Comparison of ENCODE assay signal across 8 cellular contexts in genomic region chr11:46242462-46242960, GRCh38. TPM values are rescaled to one million over a fixed set of nuclear protein-coding genes. Genes with fewer than 3 reads are reported as not detected.
DNase-seq lines count a peak whose midpoint lies in the region; ATAC-seq, FAIRE-seq and TF ChIP-seq lines count a peak whose summit lies in the region.

No MANE protein-coding gene starts in this region.

- TF ChIP-seq CTCF in activated CD8-positive, alpha-beta T cell treated with anti-CD3 and anti-CD28 coated beads for 36 hours (IDR thresholded peaks at IDR 0.05), result no peak

- peak overlapping the region; percentile 92 for H3K9ac ChIP-seq in iPS-15b (ENCODE audit: low read depth, low read length)

- peaks cover 7% of the 10 kb centered on the region for H3K27me3 ChIP-seq in iPS-15b (ENCODE audit: control insufficient read depth, insufficient read depth, low read length)

- H3K4me3 Mint-ChIP-seq in T-helper 2 cell treated with Interferon-gamma antibody and Interleukin-4, amounts not matched to agents 5 μg/mL and 100 μg/mL, for 36 hours, result peak overlapping the region; percentile 84
- peak overlapping the region; percentile 91 for H3K4me3 Mint-ChIP-seq in activated CD8-positive, alpha-beta T cell treated with anti-CD3 and anti-CD28 coated beads for 36 hours
- H3K4me3 Mint-ChIP-seq in stimulated activated memory B cell treated with anti-CD40 and anti-IgM and Interleukin-4, amounts not matched to agents 10 μg/mL and 1 μg/mL and 100 μg/mL, for 72 hours, result peak overlapping the region; percentile 78

- intact Hi-C loops in activated CD8-positive, alpha-beta T cell treated with anti-CD3 and anti-CD28 coated beads for 36 hours (cut with micrococcal nuclease), result no loop called here

- H3K27me3 Mint-ChIP-seq in T-helper 2 cell treated with Interferon-gamma antibody and Interleukin-4, amounts not matched to agents 5 μg/mL and 100 μg/mL, for 36 hours (ENCODE audit: low read depth), result peaks cover 2% of the 10 kb centered on the region
- peaks cover 2% of the 10 kb centered on the region for H3K27me3 Mint-ChIP-seq in activated CD8-positive, alpha-beta T cell treated with anti-CD3 and anti-CD28 coated beads for 36 hours
- H3K27me3 Mint-ChIP-seq in stimulated activated memory B cell treated with anti-CD40 and anti-IgM and Interleukin-4, amounts not matched to agents 10 μg/mL and 1 μg/mL and 100 μg/mL, for 72 hours, result peaks cover 50% of the 10 kb centered on the region

- H3K27ac Mint-ChIP-seq in T-helper 2 cell treated with Interferon-gamma antibody and Interleukin-4, amounts not matched to agents 5 μg/mL and 100 μg/mL, for 36 hours, result peak overlapping the region; percentile 75
- H3K27ac Mint-ChIP-seq in activated CD8-positive, alpha-beta T cell treated with anti-CD3 and anti-CD28 coated beads for 36 hours, result peak overlapping the region; percentile 93
- H3K27ac Mint-ChIP-seq in stimulated activated memory B cell treated with anti-CD40 and anti-IgM and Interleukin-4, amounts not matched to agents 10 μg/mL and 1 μg/mL and 100 μg/mL, for 72 hours, result no peak overlapping the region

- no peak for DNase-seq in T-helper 2 cell treated with Interferon-gamma antibody and Interleukin-4, amounts not matched to agents 5 μg/mL and 100 μg/mL, for 36 hours (ENCODE audit: low spot score)
- no peak for DNase-seq in T-helper 2 cell
- DNase-seq in activated CD8-positive, alpha-beta T cell treated with anti-CD3 and anti-CD28 coated beads for 36 hours, result peak; percentile 12
- no peak for DNase-seq in HTR-8/SVneo (ENCODE audit: insufficient read length, low spot score)

- no peaks in the 10 kb centered on the region for H3K36me3 ChIP-seq in iPS-15b (ENCODE audit: control insufficient read depth, insufficient read depth, low read length)

- POLR2A ChIA-PET in activated CD8-positive, alpha-beta T cell treated with anti-CD3 and anti-CD28 coated beads for 36 hours (lab: Charles Lee), result interaction anchor here (0.8 to 1.7 kb wide), 10 partner anchors 43 to 438 kb away, joined by 3 to 7 read pairs (median 4); partner anchors contain the start of gene SLC35C1

- H3K4me3 ChIP-seq in iPS-15b (ENCODE audit: low read depth, low read length), result peak overlapping the region; percentile 77

- peaks cover 13% of the 10 kb centered on the region for H3K4me1 ChIP-seq in iPS-15b (ENCODE audit: control insufficient read depth, insufficient read depth, low read length)

- H3K9me3 Mint-ChIP-seq in T-helper 2 cell treated with Interferon-gamma antibody and Interleukin-4, amounts not matched to agents 5 μg/mL and 100 μg/mL, for 36 hours, result no peaks in the 10 kb centered on the region
- H3K9me3 Mint-ChIP-seq in activated CD8-positive, alpha-beta T cell treated with anti-CD3 and anti-CD28 coated beads for 36 hours, result no peaks in the 10 kb centered on the region
- H3K9me3 Mint-ChIP-seq in stimulated activated memory B cell treated with anti-CD40 and anti-IgM and Interleukin-4, amounts not matched to agents 10 μg/mL and 1 μg/mL and 100 μg/mL, for 72 hours, result no peaks in the 10 kb centered on the region

- peaks cover 30% of the 10 kb centered on the region for H3K4me1 Mint-ChIP-seq in T-helper 2 cell treated with Interferon-gamma antibody and Interleukin-4, amounts not matched to agents 5 μg/mL and 100 μg/mL, for 36 hours (ENCODE audit: low read depth)
- H3K4me1 Mint-ChIP-seq in activated CD8-positive, alpha-beta T cell treated with anti-CD3 and anti-CD28 coated beads for 36 hours (ENCODE audit: low read depth), result peaks cover 26% of the 10 kb centered on the region
- peaks cover 20% of the 10 kb centered on the region for H3K4me1 Mint-ChIP-seq in stimulated activated memory B cell treated with anti-CD40 and anti-IgM and Interleukin-4, amounts not matched to agents 10 μg/mL and 1 μg/mL and 100 μg/mL, for 72 hours

- FAIRE-seq in HTR-8/SVneo (lab: Jason Lieb, UNC), result no peak

- CTCF ChIA-PET in activated CD8-positive, alpha-beta T cell treated with anti-CD3 and anti-CD28 coated beads for 36 hours (lab: Charles Lee), result interaction anchor here (0.7 to 9.6 kb wide), 15 partner anchors 17 to 370 kb away, joined by 3 to 382 read pairs (median 5); no protein-coding TSS in a partner anchor

- H3K36me3 Mint-ChIP-seq in T-helper 2 cell treated with Interferon-gamma antibody and Interleukin-4, amounts not matched to agents 5 μg/mL and 100 μg/mL, for 36 hours (ENCODE audit: low read depth), result no peaks in the 10 kb centered on the region
- no peaks in the 10 kb centered on the region for H3K36me3 Mint-ChIP-seq in activated CD8-positive, alpha-beta T cell treated with anti-CD3 and anti-CD28 coated beads for 36 hours (ENCODE audit: low read depth)
- H3K36me3 Mint-ChIP-seq in stimulated activated memory B cell treated with anti-CD40 and anti-IgM and Interleukin-4, amounts not matched to agents 10 μg/mL and 1 μg/mL and 100 μg/mL, for 72 hours, result no peaks in the 10 kb centered on the region

- no peak for ATAC-seq in activated CD8-positive, alpha-beta T cell treated with anti-CD3 and anti-CD28 coated beads for 36 hours
- ATAC-seq in stimulated activated memory B cell treated with anti-CD40 and anti-IgM and Interleukin-4, amounts not matched to agents 10 μg/mL and 1 μg/mL and 100 μg/mL, for 72 hours, result no peak
- ATAC-seq in HG03097 (IDR thresholded peaks at IDR 0.05; ENCODE audit: low FRiP score, unreplicated experiment) (no peak), HG02678 (IDR thresholded peaks at IDR 0.05; ENCODE audit: unreplicated experiment) (no peak)

- no peaks in the 10 kb centered on the region for H3K9me3 ChIP-seq in iPS-15b (ENCODE audit: control insufficient read depth, insufficient read depth, low read length)

RNA-seq across cellular contexts. Expression of gene CREB3L1, which starts 35.0 kb away (rescaled TPM):
- total RNA-seq in activated CD8-positive, alpha-beta T cell treated with anti-CD3 and anti-CD28 coated beads for 36 hours, result not detected
